Comparison of ENCODE assay signal across 1 cellular context in the genomic region with DNA sequence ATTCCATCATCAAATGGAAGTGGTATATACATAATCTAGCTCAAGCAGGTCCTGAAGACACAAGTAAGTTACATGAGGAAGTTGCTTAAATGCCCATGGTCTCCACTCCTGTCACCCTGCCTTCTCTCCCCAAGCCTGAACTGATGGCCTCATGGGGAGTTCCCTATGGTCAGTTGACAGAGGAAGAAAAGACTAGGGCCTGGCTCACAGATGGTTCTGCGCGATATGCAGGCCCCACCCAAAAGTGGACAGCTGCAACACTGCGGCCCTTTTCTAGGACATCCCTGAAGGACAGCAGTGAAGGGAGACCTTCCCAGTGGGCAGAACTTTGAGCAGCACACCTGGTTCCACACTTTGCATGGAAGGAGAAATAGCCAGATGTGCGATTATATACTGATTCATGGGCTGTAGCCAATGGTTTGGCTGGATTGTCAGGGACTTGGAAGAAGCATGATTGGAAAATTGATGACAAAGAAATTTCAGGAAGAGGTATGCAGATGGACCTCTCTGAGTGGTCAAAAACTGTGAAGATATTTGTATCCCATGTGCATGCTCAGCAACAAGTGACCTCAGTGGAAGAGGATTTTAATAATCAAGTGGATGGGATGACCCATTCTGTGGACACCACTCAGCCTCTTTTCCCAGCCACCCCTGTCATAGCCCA.
TF ChIP-seq lines count a peak whose summit lies in the region.

No MANE protein-coding gene starts in this region.

TF ChIP-seq in K562, 482 proteins besides CTCF, POLR2A, EP300 and RAD21 (continued from another document and continues in another):
- TF ChIP-seq, protein P1, sequence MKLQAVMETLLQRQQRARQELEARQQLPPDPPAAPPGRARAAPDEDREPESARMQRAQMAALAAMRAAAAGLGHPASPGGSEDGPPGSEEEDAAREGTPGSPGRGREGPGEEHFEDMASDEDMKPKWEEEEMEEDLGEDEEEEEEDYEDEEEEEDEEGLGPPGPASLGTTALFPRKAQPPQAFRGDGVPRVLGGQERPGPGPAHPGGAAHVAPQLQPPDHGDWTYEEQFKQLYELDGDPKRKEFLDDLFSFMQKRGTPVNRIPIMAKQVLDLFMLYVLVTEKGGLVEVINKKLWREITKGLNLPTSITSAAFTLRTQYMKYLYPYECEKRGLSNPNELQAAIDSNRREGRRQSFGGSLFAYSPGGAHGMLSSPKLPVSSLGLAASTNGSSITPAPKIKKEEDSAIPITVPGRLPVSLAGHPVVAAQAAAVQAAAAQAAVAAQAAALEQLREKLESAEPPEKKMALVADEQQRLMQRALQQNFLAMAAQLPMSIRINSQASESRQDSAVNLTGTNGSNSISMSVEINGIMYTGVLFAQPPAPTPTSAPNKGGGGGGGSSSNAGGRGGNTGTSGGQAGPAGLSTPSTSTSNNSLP (IDR thresholded peaks at IDR 0.05; ENCODE audit: borderline replicate concordance, low read depth, low read length), result no peak
- no peak for TF ChIP-seq RUNX1 (IDR thresholded peaks at IDR 0.05; ENCODE audit: low read depth)
- TF ChIP-seq SMARCB1 (IDR thresholded peaks at IDR 0.05; ENCODE audit: insufficient read length, low read depth), result no peak
- TF ChIP-seq, protein P2, sequence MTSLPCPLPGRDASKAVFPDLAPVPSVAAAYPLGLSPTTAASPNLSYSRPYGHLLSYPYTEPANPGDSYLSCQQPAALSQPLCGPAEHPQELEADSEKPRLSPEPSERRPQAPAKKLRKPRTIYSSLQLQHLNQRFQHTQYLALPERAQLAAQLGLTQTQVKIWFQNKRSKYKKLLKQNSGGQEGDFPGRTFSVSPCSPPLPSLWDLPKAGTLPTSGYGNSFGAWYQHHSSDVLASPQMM (CRISPR knock-in tag; IDR thresholded peaks at IDR 0.05), result no peak
- no peak for TF ChIP-seq ZNF445 (CRISPR knock-in tag; IDR thresholded peaks at IDR 0.05; ENCODE audit: low read depth)
- no peak for TF ChIP-seq THRAP3 (IDR thresholded peaks at IDR 0.05; ENCODE audit: borderline replicate concordance)
- peak in 1 of 2 experiments; percentile 22; a peak in 1 of 4 replicates for TF ChIP-seq FOXA3 (CRISPR knock-in tag; conservative IDR thresholded peaks at IDR 0.05 in 1 of 2, IDR thresholded peaks at IDR 0.05 in 1 of 2)
- no peak for TF ChIP-seq ZNF23 (CRISPR knock-in tag; IDR thresholded peaks at IDR 0.05)
- TF ChIP-seq EWSR1 (IDR thresholded peaks at IDR 0.05; ENCODE audit: borderline replicate concordance, low read depth, partially characterized antibody), result no peak
- no peak for TF ChIP-seq CBX1 (IDR thresholded peaks at IDR 0.05; ENCODE audit: low read depth)
- peak; percentile 88 for TF ChIP-seq DPF2 (IDR thresholded peaks at IDR 0.05)
- TF ChIP-seq MEF2A (IDR thresholded peaks at IDR 0.05; ENCODE audit: control insufficient read depth, low read depth, low read length), result no peak
- TF ChIP-seq HNRNPUL1 (IDR thresholded peaks at IDR 0.05; ENCODE audit: low read length), result no peak
- TF ChIP-seq, protein P3, sequence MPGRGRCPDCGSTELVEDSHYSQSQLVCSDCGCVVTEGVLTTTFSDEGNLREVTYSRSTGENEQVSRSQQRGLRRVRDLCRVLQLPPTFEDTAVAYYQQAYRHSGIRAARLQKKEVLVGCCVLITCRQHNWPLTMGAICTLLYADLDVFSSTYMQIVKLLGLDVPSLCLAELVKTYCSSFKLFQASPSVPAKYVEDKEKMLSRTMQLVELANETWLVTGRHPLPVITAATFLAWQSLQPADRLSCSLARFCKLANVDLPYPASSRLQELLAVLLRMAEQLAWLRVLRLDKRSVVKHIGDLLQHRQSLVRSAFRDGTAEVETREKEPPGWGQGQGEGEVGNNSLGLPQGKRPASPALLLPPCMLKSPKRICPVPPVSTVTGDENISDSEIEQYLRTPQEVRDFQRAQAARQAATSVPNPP (IDR thresholded peaks at IDR 0.05; ENCODE audit: borderline replicate concordance, insufficient read depth, insufficient read length), result no peak
- no peak for TF ChIP-seq RFX7 (CRISPR knock-in tag; IDR thresholded peaks at IDR 0.05)
- TF ChIP-seq ZNF75A (CRISPR knock-in tag; IDR thresholded peaks at IDR 0.05), result no peak
- no peak for TF ChIP-seq ZNF324 (CRISPR knock-in tag; IDR thresholded peaks at IDR 0.05)
- TF ChIP-seq, protein P4, sequence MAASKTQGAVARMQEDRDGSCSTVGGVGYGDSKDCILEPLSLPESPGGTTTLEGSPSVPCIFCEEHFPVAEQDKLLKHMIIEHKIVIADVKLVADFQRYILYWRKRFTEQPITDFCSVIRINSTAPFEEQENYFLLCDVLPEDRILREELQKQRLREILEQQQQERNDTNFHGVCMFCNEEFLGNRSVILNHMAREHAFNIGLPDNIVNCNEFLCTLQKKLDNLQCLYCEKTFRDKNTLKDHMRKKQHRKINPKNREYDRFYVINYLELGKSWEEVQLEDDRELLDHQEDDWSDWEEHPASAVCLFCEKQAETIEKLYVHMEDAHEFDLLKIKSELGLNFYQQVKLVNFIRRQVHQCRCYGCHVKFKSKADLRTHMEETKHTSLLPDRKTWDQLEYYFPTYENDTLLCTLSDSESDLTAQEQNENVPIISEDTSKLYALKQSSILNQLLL (CRISPR knock-in tag; IDR thresholded peaks at IDR 0.05; ENCODE audit: borderline replicate concordance), result no peak
- TF ChIP-seq WHSC1 (IDR thresholded peaks at IDR 0.05; ENCODE audit: low read length), result no peak
- no peak for TF ChIP-seq ETS2 (tag; IDR thresholded peaks at IDR 0.05; ENCODE audit: borderline replicate concordance, poor library complexity, severe bottlenecking)
- no peak for TF ChIP-seq MCM2 (IDR thresholded peaks at IDR 0.05; ENCODE audit: low read depth)
- TF ChIP-seq NR1H2 (CRISPR knock-in tag; IDR thresholded peaks at IDR 0.05), result no peak
- no peak for TF ChIP-seq ZNF263 (CRISPR knock-in tag; IDR thresholded peaks at IDR 0.05; ENCODE audit: borderline replicate concordance)
- TF ChIP-seq CBFA2T2 (conservative IDR thresholded peaks at IDR 0.05), result peak; percentile 89
- TF ChIP-seq SNIP1 (IDR thresholded peaks at IDR 0.05; ENCODE audit: low read depth), result no peak
- peak; percentile 85 for TF ChIP-seq ZNF644 (tag; IDR thresholded peaks at IDR 0.05; ENCODE audit: low read depth)
- TF ChIP-seq MEIS2 (IDR thresholded peaks at IDR 0.05; ENCODE audit: partially characterized antibody), result peak; percentile 80
- TF ChIP-seq, protein P5, sequence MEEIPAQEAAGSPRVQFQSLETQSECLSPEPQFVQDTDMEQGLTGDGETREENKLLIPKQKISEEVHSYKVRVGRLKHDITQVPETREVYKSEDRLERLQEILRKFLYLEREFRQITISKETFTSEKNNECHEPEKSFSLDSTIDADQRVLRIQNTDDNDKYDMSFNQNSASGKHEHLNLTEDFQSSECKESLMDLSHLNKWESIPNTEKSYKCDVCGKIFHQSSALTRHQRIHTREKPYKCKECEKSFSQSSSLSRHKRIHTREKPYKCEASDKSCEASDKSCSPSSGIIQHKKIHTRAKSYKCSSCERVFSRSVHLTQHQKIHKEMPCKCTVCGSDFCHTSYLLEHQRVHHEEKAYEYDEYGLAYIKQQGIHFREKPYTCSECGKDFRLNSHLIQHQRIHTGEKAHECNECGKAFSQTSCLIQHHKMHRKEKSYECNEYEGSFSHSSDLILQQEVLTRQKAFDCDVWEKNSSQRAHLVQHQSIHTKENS (CRISPR knock-in tag; IDR thresholded peaks at IDR 0.05), result no peak
- peak; percentile 36; the same call in 1 of the 2 replicates for TF ChIP-seq JUN (IDR thresholded peaks at IDR 0.05; ENCODE audit: borderline replicate concordance, low read depth, low read length)
- no peak for TF ChIP-seq JUN (CRISPR knock-in tag; IDR thresholded peaks at IDR 0.05; ENCODE audit: borderline replicate concordance)
- no peak for TF ChIP-seq MYBL2 (IDR thresholded peaks at IDR 0.05; ENCODE audit: low read depth)
- TF ChIP-seq MYBL2 (CRISPR knock-in tag; IDR thresholded peaks at IDR 0.05; ENCODE audit: borderline replicate concordance), result no peak
- no peak for TF ChIP-seq ZNF253 (CRISPR knock-in tag; conservative IDR thresholded peaks at IDR 0.05)
- TF ChIP-seq HIVEP1 (CRISPR knock-in tag; IDR thresholded peaks at IDR 0.05), result no peak
- TF ChIP-seq, protein P6, sequence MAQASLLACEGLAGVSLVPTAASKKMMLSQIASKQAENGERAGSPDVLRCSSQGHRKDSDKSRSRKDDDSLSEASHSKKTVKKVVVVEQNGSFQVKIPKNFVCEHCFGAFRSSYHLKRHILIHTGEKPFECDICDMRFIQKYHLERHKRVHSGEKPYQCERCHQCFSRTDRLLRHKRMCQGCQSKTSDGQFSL (CRISPR knock-in tag; IDR thresholded peaks at IDR 0.05), result no peak
- TF ChIP-seq, protein P6 (tag; IDR thresholded peaks at IDR 0.05), result no peak
- no peak for TF ChIP-seq ZNF77 (CRISPR knock-in tag; IDR thresholded peaks at IDR 0.05)
- TF ChIP-seq, protein P7, sequence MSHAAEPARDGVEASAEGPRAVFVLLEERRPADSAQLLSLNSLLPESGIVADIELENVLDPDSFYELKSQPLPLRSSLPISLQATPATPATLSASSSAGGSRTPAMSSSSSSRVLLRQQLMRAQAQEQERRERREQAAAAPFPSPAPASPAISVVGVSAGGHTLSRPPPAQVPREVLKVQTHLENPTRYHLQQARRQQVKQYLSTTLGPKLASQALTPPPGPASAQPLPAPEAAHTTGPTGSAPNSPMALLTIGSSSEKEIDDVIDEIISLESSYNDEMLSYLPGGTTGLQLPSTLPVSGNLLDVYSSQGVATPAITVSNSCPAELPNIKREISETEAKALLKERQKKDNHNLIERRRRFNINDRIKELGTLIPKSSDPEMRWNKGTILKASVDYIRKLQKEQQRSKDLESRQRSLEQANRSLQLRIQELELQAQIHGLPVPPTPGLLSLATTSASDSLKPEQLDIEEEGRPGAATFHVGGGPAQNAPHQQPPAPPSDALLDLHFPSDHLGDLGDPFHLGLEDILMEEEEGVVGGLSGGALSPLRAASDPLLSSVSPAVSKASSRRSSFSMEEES (CRISPR knock-in tag; IDR thresholded peaks at IDR 0.05), result no peak
- TF ChIP-seq ZSCAN32 (CRISPR knock-in tag; IDR thresholded peaks at IDR 0.05), result no peak
- TF ChIP-seq PHB2 (IDR thresholded peaks at IDR 0.05; ENCODE audit: low read depth), result no peak; the same call in 1 of the 2 replicates
- no peak for TF ChIP-seq CEBPB (tag; IDR thresholded peaks at IDR 0.05)
- 0 out of 2 replicates have a peak, but pooled peaks have one; percentile 17 for TF ChIP-seq MYNN (IDR thresholded peaks at IDR 0.05)
- no peak for TF ChIP-seq MYNN (CRISPR knock-in tag; IDR thresholded peaks at IDR 0.05)
- no peak for TF ChIP-seq RBM14 (IDR thresholded peaks at IDR 0.05; ENCODE audit: borderline replicate concordance, insufficient read depth, low read depth, low read length)
- no peak for TF ChIP-seq BCOR (IDR thresholded peaks at IDR 0.05)
- no peak for TF ChIP-seq GABPA (tag; conservative IDR thresholded peaks at IDR 0.05; ENCODE audit: low read depth)
- TF ChIP-seq, protein P8, sequence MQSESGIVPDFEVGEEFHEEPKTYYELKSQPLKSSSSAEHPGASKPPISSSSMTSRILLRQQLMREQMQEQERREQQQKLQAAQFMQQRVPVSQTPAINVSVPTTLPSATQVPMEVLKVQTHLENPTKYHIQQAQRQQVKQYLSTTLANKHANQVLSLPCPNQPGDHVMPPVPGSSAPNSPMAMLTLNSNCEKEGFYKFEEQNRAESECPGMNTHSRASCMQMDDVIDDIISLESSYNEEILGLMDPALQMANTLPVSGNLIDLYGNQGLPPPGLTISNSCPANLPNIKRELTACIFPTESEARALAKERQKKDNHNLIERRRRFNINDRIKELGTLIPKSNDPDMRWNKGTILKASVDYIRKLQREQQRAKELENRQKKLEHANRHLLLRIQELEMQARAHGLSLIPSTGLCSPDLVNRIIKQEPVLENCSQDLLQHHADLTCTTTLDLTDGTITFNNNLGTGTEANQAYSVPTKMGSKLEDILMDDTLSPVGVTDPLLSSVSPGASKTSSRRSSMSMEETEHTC (IDR thresholded peaks at IDR 0.05), result 0 out of 2 replicates have a peak, but pooled peaks have one; percentile 35
- TF ChIP-seq POLR3A (IDR thresholded peaks at IDR 0.05; ENCODE audit: borderline replicate concordance, extremely low read depth, insufficient read depth, insufficient read length), result no peak
- no peak for TF ChIP-seq ZNF12 (CRISPR knock-in tag; IDR thresholded peaks at IDR 0.05)
- peak; percentile 44; the same call in 1 of the 2 replicates for TF ChIP-seq KLF6 (CRISPR knock-in tag; IDR thresholded peaks at IDR 0.05; ENCODE audit: borderline replicate concordance)
- TF ChIP-seq, protein P9, sequence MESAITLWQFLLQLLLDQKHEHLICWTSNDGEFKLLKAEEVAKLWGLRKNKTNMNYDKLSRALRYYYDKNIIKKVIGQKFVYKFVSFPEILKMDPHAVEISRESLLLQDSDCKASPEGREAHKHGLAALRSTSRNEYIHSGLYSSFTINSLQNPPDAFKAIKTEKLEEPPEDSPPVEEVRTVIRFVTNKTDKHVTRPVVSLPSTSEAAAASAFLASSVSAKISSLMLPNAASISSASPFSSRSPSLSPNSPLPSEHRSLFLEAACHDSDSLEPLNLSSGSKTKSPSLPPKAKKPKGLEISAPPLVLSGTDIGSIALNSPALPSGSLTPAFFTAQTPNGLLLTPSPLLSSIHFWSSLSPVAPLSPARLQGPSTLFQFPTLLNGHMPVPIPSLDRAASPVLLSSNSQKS (CRISPR knock-in tag; IDR thresholded peaks at IDR 0.05), result no peak
- peak; percentile 97 for TF ChIP-seq CTBP1 (IDR thresholded peaks at IDR 0.05; ENCODE audit: borderline replicate concordance)
- peak; percentile 88 for TF ChIP-seq NCOR1 (IDR thresholded peaks at IDR 0.05)
- peak; percentile 51; the same call in 1 of the 2 replicates for TF ChIP-seq EHMT2 (IDR thresholded peaks at IDR 0.05)
- TF ChIP-seq CREM (IDR thresholded peaks at IDR 0.05; ENCODE audit: low read depth), result peak; percentile 32; the same call in 1 of the 2 replicates
- TF ChIP-seq NUFIP1 (IDR thresholded peaks at IDR 0.05; ENCODE audit: partially characterized antibody), result no peak
- peak; percentile 43; the same call in 1 of the 2 replicates for TF ChIP-seq SMAD4 (CRISPR knock-in tag; conservative IDR thresholded peaks at IDR 0.05)
- TF ChIP-seq ZNF282 (CRISPR knock-in tag; IDR thresholded peaks at IDR 0.05), result no peak
